In genomic region chr1:222784916-222785315, GRCh38 we compare ENCODE assay signal across 24 cellular contexts. TPM values are rescaled to one million over a fixed set of nuclear protein-coding genes. Genes with fewer than 3 reads are reported as not detected.
DNase-seq lines count a peak whose midpoint lies in the region; ATAC-seq, FAIRE-seq and TF ChIP-seq lines count a peak whose summit lies in the region.
"Had no signal": no experiment of that assay in that cellular context is flagged by ENCODE, and none has a peak within 500 bp of the region (broad histone marks: within the 10 kb centered on the region; RNA-seq: fewer than 3 reads in every experiment).

No MANE protein-coding gene starts in this region.

- dilution Hi-C loops in keratinocyte (cut with MboI; ENCODE audit: extremely low pct_ligation_motif_present, low sequenced_read_pairs), result loop anchor here (25.0 kb wide), 1 partner anchor 302 kb away; no protein-coding TSS in a partner anchor

- no peak overlapping the region; the same call in 2 of the 3 replicates for H3K4me2 ChIP-seq in A549
- H3K4me2 ChIP-seq in PC-3 (ENCODE audit: low read length), result peak overlapping the region; percentile 20
- H3K4me2 ChIP-seq in keratinocyte (ENCODE audit: control insufficient read depth, extremely low read depth, insufficient read depth, low read depth, low read length), result no peak overlapping the region

- H3K36me3 ChIP-seq in PC-3 (ENCODE audit: low read depth, low read length) (no peaks in the 10 kb centered on the region), keratinocyte (ENCODE audit: control insufficient read depth in 2 of 2, extremely low read depth in 1 of 2, insufficient read depth in 2 of 2, low read length in 2 of 2) (no peaks in the 10 kb centered on the region), prostate gland (no peaks in the 10 kb centered on the region)
- H3K36me3 ChIP-seq: adrenal gland, breast epithelium, right lobe of liver, uterus had no signal

- H3K27ac ChIP-seq in A549 (no peak overlapping the region), PC-3 (ENCODE audit: low read length) (no peak overlapping the region), keratinocyte (ENCODE audit: control insufficient read depth, insufficient read depth, low read length) (no peak overlapping the region), prostate gland (no peak overlapping the region)
- H3K27ac ChIP-seq: breast epithelium, right lobe of liver, uterus had no signal

- no peak for TF ChIP-seq POLR2A in A549 (IDR thresholded peaks at IDR 0.05; ENCODE audit: low read length)
- no peak for TF ChIP-seq POLR2A in prostate gland (IDR thresholded peaks at IDR 0.05)

- H3K79me2 ChIP-seq in PC-3 (ENCODE audit: low read length), result no peaks in the 10 kb centered on the region
- no peaks in the 10 kb centered on the region for H3K79me2 ChIP-seq in keratinocyte (ENCODE audit: control insufficient read depth, insufficient read depth, low read length)

- H3K9ac ChIP-seq in PC-3 (ENCODE audit: low read length) (no peak overlapping the region), keratinocyte (ENCODE audit: control insufficient read depth, extremely low read depth, insufficient read depth, low read length) (no peak overlapping the region)

- no peak overlapping the region for H3K4me3 ChIP-seq in A549
- H3K4me3 ChIP-seq in PC-3 (ENCODE audit: low read length), result no peak overlapping the region
- H3K4me3 ChIP-seq in keratinocyte (ENCODE audit: control insufficient read depth in 2 of 3, extremely low read depth in 1 of 3, insufficient read depth in 2 of 3, low read depth in 1 of 3, low read length in 3 of 3), result no peak overlapping the region
- no peak overlapping the region for H3K4me3 ChIP-seq in prostate gland
- H3K4me3 ChIP-seq: adrenal gland, breast epithelium, K562, right lobe of liver, uterus had no signal

- no peaks in the 10 kb centered on the region for H3F3A ChIP-seq in PC-3 (ENCODE audit: low read length, unreplicated experiment)

- H3K4me1 ChIP-seq in A549, result peaks cover 5% of the 10 kb centered on the region; the same call in 1 of the 3 replicates
- H3K4me1 ChIP-seq in PC-3 (ENCODE audit: insufficient read depth, low read length), result peaks cover 24% of the 10 kb centered on the region
- peaks cover 6% of the 10 kb centered on the region for H3K4me1 ChIP-seq in keratinocyte (ENCODE audit: control insufficient read depth, extremely low read depth, insufficient read depth, low read length)
- no peaks in the 10 kb centered on the region for H3K4me1 ChIP-seq in prostate gland (replicated peaks)
- H3K4me1 ChIP-seq: breast epithelium, right lobe of liver, uterus had no signal

- TF ChIP-seq CTCF in A549 (IDR thresholded peaks at IDR 0.05), result no peak
- no peak for TF ChIP-seq CTCF in PC-3 (conservative IDR thresholded peaks at IDR 0.05; ENCODE audit: low read depth, low read length)
- no peak for TF ChIP-seq CTCF in keratinocyte (optimal IDR thresholded peaks at IDR 0.05 in 1 of 3, IDR thresholded peaks at IDR 0.05 in 1 of 3, conservative IDR thresholded peaks at IDR 0.05 in 1 of 3; ENCODE audit: extremely low read depth in 1 of 3, insufficient read depth in 2 of 3, low read length in 3 of 3)
- TF ChIP-seq CTCF in prostate gland (IDR thresholded peaks at IDR 0.05), result no peak

- H3K27me3 ChIP-seq in PC-3 (ENCODE audit: low read length) (no peaks in the 10 kb centered on the region), keratinocyte (ENCODE audit: control insufficient read depth, extremely low read depth, insufficient read depth, low read length) (peaks cover 5% of the 10 kb centered on the region), prostate gland (replicated peaks; ENCODE audit: insufficient read depth) (no peaks in the 10 kb centered on the region)
- H3K27me3 ChIP-seq: breast epithelium, right lobe of liver, uterus had no signal

- H2AFZ ChIP-seq in PC-3 (ENCODE audit: low read length) (no peak overlapping the region), keratinocyte (ENCODE audit: control insufficient read depth, low read length) (no peak overlapping the region)

- in situ Hi-C loops in G401 (cut with HindIII; ENCODE audit: low sequenced_read_pairs), result no loop called here

- H3K9me2 ChIP-seq in PC-3 (replicated peaks; ENCODE audit: low read length), result no peaks in the 10 kb centered on the region

- no peak for ATAC-seq in A549
- peak; percentile 66 for ATAC-seq in PC-3
- ATAC-seq in sciatic nerve, result no peak
- ATAC-seq: K562 had no signal

- H3K9me3 ChIP-seq in A549, result no peaks in the 10 kb centered on the region
- no peaks in the 10 kb centered on the region for H3K9me3 ChIP-seq in PC-3 (ENCODE audit: low read length)
- H3K9me3 ChIP-seq in keratinocyte (ENCODE audit: control insufficient read depth, low read depth, low read length), result no peaks in the 10 kb centered on the region
- no peaks in the 10 kb centered on the region for H3K9me3 ChIP-seq in prostate gland
- H3K9me3 ChIP-seq: adrenal gland, breast epithelium, right lobe of liver, uterus had no signal

- no peak for TF ChIP-seq RAD21 in A549 (conservative IDR thresholded peaks at IDR 0.05 in 1 of 2, IDR thresholded peaks at IDR 0.05 in 1 of 2)

- TF ChIP-seq EP300 in A549 (IDR thresholded peaks at IDR 0.05), result no peak

- DNase-seq in A549 (ENCODE audit: low read depth in 1 of 2, low spot score in 1 of 2), result no peak
- peak; percentile 12 for DNase-seq in G401 (ENCODE audit: low spot score)
- peak; percentile 90 for DNase-seq in PC-3
- no peak for DNase-seq in keratinocyte (ENCODE audit: low read depth, low spot score)
- DNase-seq in sciatic nerve (ENCODE audit: low spot score), result no peak
- DNase-seq in prostate gland (ENCODE audit: low spot score), result no peak
- DNase-seq in amygdala (lab: John Stamatoyannopoulos, UW), result no peak
- no peak for DNase-seq in NCI-H2227 (lab: John Stamatoyannopoulos, UW; ENCODE audit: unreplicated experiment)
- DNase-seq: activated CD4-positive, alpha-beta T cell treated with anti-CD3 and anti-CD28 coated beads, Interleukin-2, amount 10 ng/mL, durations not matched to agents 7 days and 5 days; activated effector memory CD4-positive, alpha-beta T cell treated with Interleukin-2 at 50 U/mL for 16 hours; adrenal gland; naive B cell; NCI-H187 treated with DMSO at 0.1 percent for 48 hours; right lobe of liver; SHP77; uterus had no signal

- FAIRE-seq in A549 (lab: Jason Lieb, UNC) (no peak), keratinocyte (lab: Jason Lieb, UNC) (peak; percentile 43)
- FAIRE-seq: GM12891, K562 had no signal

- 3% methylated on average over 2 of the region's 2 CpGs for whole genome bisulfite sequencing in A549 (ENCODE audit: missing lambda C conversion rate)
- WGBS in prostate gland, result 4% methylated on average over 2 of the region's 2 CpGs

- CTCF ChIA-PET in A549 (lab: Yijun Ruan, JAX) (interaction anchor here (1.4 kb wide), 1 partner anchor 14 kb away, joined by 3 read pairs; no protein-coding TSS in a partner anchor), PC-3 (lab: Charles Lee) (interaction anchor here (0.5 kb wide), 1 partner anchor 30 kb away, joined by 3 read pairs; no protein-coding TSS in a partner anchor)

- no TSS peak for BruUV-seq in PC-3 (replicated peaks; lab: Mats Ljungman, UMichigan)

- H3K9me1 ChIP-seq in keratinocyte (ENCODE audit: control insufficient read depth, extremely low read depth, insufficient read depth, low read length), result no peaks in the 10 kb centered on the region

- intact Hi-C loops in PC-3 (cut with micrococcal nuclease), result loop anchor here (2.0 kb wide), 1 partner anchor 48 kb away; the partner anchor contains the start of gene FAM177B
- intact Hi-C loops in sciatic nerve (cut with DNase I), result no loop called here
- intact Hi-C loops in prostate gland (cut with DNase I), result no loop called here

- POLR2A ChIA-PET in A549 (lab: Yijun Ruan, JAX) (no interaction called here), PC-3 (lab: Charles Lee; ENCODE audit: unreplicated experiment) (no interaction called here)

- H4K20me1 ChIP-seq in PC-3 (ENCODE audit: low read length) (no peaks in the 10 kb centered on the region), keratinocyte (ENCODE audit: control insufficient read depth, extremely low read depth, insufficient read depth, low read length) (no peaks in the 10 kb centered on the region)

TF ChIP-seq in A549, 52 proteins besides CTCF, POLR2A, EP300 and RAD21 (continues in another document):
- no peak for TF ChIP-seq PHF8 (IDR thresholded peaks at IDR 0.05; ENCODE audit: borderline replicate concordance, low read depth)

RNA-seq across cellular contexts. Expression of gene DISP1, which starts 29.9 kb away (rescaled TPM):
- polyA plus RNA-seq in A549 (2011; rRNA removed) (5.1 and 7.2 TPM in 2 replicates), A549 (2017; fragmentation: RNase III; extraction: RNeasy Plus Mini Kit Qiagen cat#74134 plus additional on column Dnase treatment) (0.96 to 1.2 TPM (median 1.1 TPM) in 3 replicates), keratinocyte (1.0 to 1.9 TPM (median 1.3 TPM) in 3 replicates)
- 1.1 TPM in 2 replicates for polyA plus RNA-seq in A549 (2012; cell fraction: cytosol; rRNA removed)
- 2.0 and 2.2 TPM in 2 replicates for polyA plus RNA-seq in A549 (2012; cell fraction: nucleus; rRNA removed)
- 13.3 and 16.9 TPM in 2 replicates for polyA minus RNA-seq in A549 (2011; rRNA and poly(A)+ RNA removed)
- total RNA-seq in G401 (2014; rRNA removed; shearing (Covaris generic)), result 1.1 and 1.8 TPM in 2 replicates
- total RNA-seq in PC-3 (2014; rRNA removed) (0.63 and 1.3 TPM in 2 replicates), sciatic nerve (23.9 TPM), prostate gland (10 to 100 TPM in 1 of 2 donors, 1 to 10 TPM in 1; 4.9 to 43.1 TPM)
- 1.8 TPM for polyA plus RNA-seq in keratinocyte (2011; ENCODE audit: low read depth)
- polyA plus RNA-seq in keratinocyte (2011; cell fraction: cytosol; rRNA removed), result 0.45 and 1.3 TPM in 2 replicates
- 3.7 and 4.0 TPM in 2 replicates for polyA plus RNA-seq in keratinocyte (2011; cell fraction: nucleus; rRNA removed)
- 0.73 and 1.2 TPM in 2 replicates for polyA plus RNA-seq in keratinocyte (2012; ENCODE audit: low replicate concordance)
- polyA minus RNA-seq in keratinocyte, result 1.8 to 14.1 TPM (median 11.4 TPM) in 3 replicates
- 1.3 TPM for polyA minus RNA-seq in keratinocyte (2011; cell fraction: cytosol; rRNA and poly(A)+ RNA removed)
- polyA minus RNA-seq in keratinocyte (2011; cell fraction: nucleus; rRNA and poly(A)+ RNA removed), result 6.9 and 8.9 TPM in 2 replicates

RNA-seq across cellular contexts. Expression of gene FAM177B, which starts 47.9 kb away (rescaled TPM):
- polyA plus RNA-seq in A549 (2011; rRNA removed), result not detected in 2 replicates
- polyA plus RNA-seq in A549 (2012; cell fraction: cytosol; rRNA removed), result not detected in 2 replicates
- polyA plus RNA-seq in A549 (2012; cell fraction: nucleus; rRNA removed), result not detected in 2 replicates
- not detected in 3 replicates for polyA plus RNA-seq in A549 (2017; fragmentation: RNase III; extraction: RNeasy Plus Mini Kit Qiagen cat#74134 plus additional on column Dnase treatment)
- not detected in 2 replicates for polyA minus RNA-seq in A549 (2011; rRNA and poly(A)+ RNA removed)
- not detected in 2 replicates for total RNA-seq in G401 (2014; rRNA removed; shearing (Covaris generic))
- not detected in 2 replicates for total RNA-seq in PC-3 (2014; rRNA removed)
- polyA plus RNA-seq in keratinocyte, result not detected in 3 replicates
- not detected for polyA plus RNA-seq in keratinocyte (2011; ENCODE audit: low read depth)
- not detected in 2 replicates for polyA plus RNA-seq in keratinocyte (2011; cell fraction: cytosol; rRNA removed)
- not detected in 2 replicates for polyA plus RNA-seq in keratinocyte (2011; cell fraction: nucleus; rRNA removed)
- 0.16 TPM in 1 of 2 replicates, not detected in the other for polyA plus RNA-seq in keratinocyte (2012; ENCODE audit: low replicate concordance)
- polyA minus RNA-seq in keratinocyte, result 0.59 TPM in 1 of 3 replicates, not detected in the others
- polyA minus RNA-seq in keratinocyte (2011; cell fraction: cytosol; rRNA and poly(A)+ RNA removed), result not detected
- not detected in 2 replicates for polyA minus RNA-seq in keratinocyte (2011; cell fraction: nucleus; rRNA and poly(A)+ RNA removed)
- not detected for total RNA-seq in sciatic nerve
- total RNA-seq in prostate gland, result under 1 TPM; 0.23 to 0.51 TPM
- total RNA-seq: A673; H4; K562; lung microvascular endothelial cell; osteoblast; T-helper 1 cell treated with Interleukin-12 subunit alpha and Interleukin-12 subunit beta and Interleukin-4 antibody, amounts not matched to agents 30 ng/mL and 1 ng/mL, for 36 hours had no signal
- polyA plus RNA-seq: K562 had no signal

Comparison
In these comparisons a context has a peak if more than half of its experiments do, and no peak if none do; other contexts are left out.
1. DNase-seq: peak in G401 (single experiment) and PC-3 (single experiment); none in A549 (0 of 2), keratinocyte (single experiment), sciatic nerve (single experiment), prostate gland (single experiment), amygdala (0 of 56) and NCI-H2227 (single experiment).